ENCODE assay signal across 8 cellular contexts in the genomic region with DNA sequence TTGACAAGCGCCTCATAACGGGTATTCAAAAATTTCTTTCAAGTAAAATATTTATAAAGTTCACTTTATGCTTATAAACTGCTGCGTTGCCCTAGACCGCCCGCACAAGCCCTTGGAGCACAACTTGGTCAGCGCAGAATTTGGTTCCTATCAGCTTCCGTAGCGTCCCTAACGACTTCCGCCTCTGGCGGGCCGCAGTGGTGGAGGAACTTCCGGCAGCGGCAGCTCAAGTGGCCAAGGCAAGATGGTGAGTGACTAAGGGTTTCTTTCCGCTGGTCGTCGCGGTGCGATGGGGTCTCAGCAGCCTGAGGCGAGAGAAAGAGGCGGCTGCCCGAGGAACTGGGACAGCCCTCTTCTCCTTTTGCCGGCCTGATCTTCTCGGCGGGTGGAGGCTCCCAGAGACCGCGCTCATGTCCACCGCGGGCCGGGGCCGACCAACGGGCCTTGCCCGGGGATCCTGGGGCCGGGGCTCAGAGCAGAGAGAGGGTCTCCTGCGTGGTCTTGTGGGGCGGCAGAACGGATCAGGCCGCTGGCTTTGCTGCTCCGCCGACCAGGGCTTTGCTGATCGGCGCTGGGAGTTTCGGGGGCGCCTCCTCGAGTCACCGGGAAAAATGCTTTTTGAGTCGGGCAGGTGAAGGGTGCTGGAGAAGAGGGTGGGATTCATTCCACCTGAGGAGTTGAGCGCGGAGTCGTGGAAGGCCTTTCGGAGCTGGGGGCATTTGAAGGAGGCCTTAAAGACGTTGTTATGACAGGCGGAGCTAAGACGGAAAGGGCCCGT.
DNase-seq lines count a peak whose midpoint lies in the region; ATAC-seq lines count a peak whose summit lies in the region.

A gene (plus strand): TSS at position 200 of the 778 bp plus-strand sequence. CDS start 45 bp downstream, at position 245.

- DNase-seq in AG08396 (ENCODE audit: low spot score) = peak; percentile 91
- DNase-seq in NCI-H345 treated with DMSO at 0.1 percent for 48 hours (lab: John Stamatoyannopoulos, UW; ENCODE audit: unreplicated experiment) = peak; percentile 85
- peak; percentile 69 to 75 (median 73) for DNase-seq in activated CD4-positive, CD25-positive, alpha-beta regulatory T cell (lab: John Stamatoyannopoulos, UW)
- peak; percentile 78 for DNase-seq in central memory CD4-positive, alpha-beta T cell
- DNase-seq in islet precursor cell = peak; percentile 95
- DNase-seq in stimulated activated CD4-positive, alpha-beta T cell treated with anti-CD3 and anti-CD28 coated beads, Interleukin-12 subunit alpha, Interleukin-12 subunit beta, amount 100 ng/mL, for 48 hours (ENCODE audit: low read depth in 2 of 3, low spot score in 1 of 3) = peak; percentile 84 to 89 (median 85)

- ATAC-seq in GM19023 (IDR thresholded peaks at IDR 0.05; ENCODE audit: unreplicated experiment) (peak; percentile 99), HG03280 (IDR thresholded peaks at IDR 0.05; ENCODE audit: unreplicated experiment) (peak; percentile 94)

Comparison
In these comparisons a context has a peak if more than half of its experiments do, and no peak if none do; other contexts are left out.
1. Peak in every context shown above with its lines: DNase-seq and ATAC-seq.